19 cellular contexts compared by ENCODE assay signal in genomic region chr10:126568809-126569208, GRCh38.
"Had no signal": no experiment of that assay in that cellular context is flagged by ENCODE, and none has a peak within 500 bp of the region (broad histone marks: within the 10 kb centered on the region; RNA-seq: fewer than 3 reads in every experiment).

No MANE protein-coding gene starts in this region.

- H3K4me1 Mint-ChIP-seq: activated naive CD4-positive, alpha-beta T cell treated with anti-CD3 and anti-CD28 coated beads, Interleukin-2, amount 50 U/mL, for 24 hours; immature natural killer cell; T-helper 17 cell had no signal

- H3K27me3 ChIP-seq: gastrocnemius medialis, testis had no signal

- H3K4me3 Mint-ChIP-seq: activated CD8-positive, alpha-beta T cell treated with anti-CD3 and anti-CD28 coated beads, Interleukin-2, amount 10 ng/mL, durations not matched to agents 7 days and 5 days; activated naive CD4-positive, alpha-beta T cell treated with anti-CD3 and anti-CD28 coated beads, Interleukin-2, amount 50 U/mL, for 24 hours; immature natural killer cell; T-helper 17 cell; WTC11 had no signal

- H3K36me3 Mint-ChIP-seq: activated naive CD4-positive, alpha-beta T cell treated with anti-CD3 and anti-CD28 coated beads, Interleukin-2, amount 50 U/mL, for 24 hours; immature natural killer cell had no signal

- DNase-seq: activated CD4-positive, alpha-beta T cell treated with anti-CD3 and anti-CD28 coated beads for 4 hours; activated CD8-positive, alpha-beta memory T cell treated with anti-CD3 and anti-CD28 coated beads, Interleukin-2, amount 50 U/mL, for 4 hours; activated CD8-positive, alpha-beta T cell treated with anti-CD3 and anti-CD28 coated beads, Interleukin-2, amount 10 ng/mL, durations not matched to agents 7 days and 5 days; activated effector memory CD4-positive, alpha-beta T cell treated with anti-CD3 and anti-CD28 coated beads, Interleukin-2, amount 50 U/mL, for 16 hours; activated T-cell treated with anti-CD3 and anti-CD28 coated beads, Interleukin-2, amount 50 U/mL, for 48 hours; cerebellar nuclear complex; erythroblast; gastrocnemius medialis; heart left ventricle; immature natural killer cell; left cardiac atrium; lower lobe of right lung; midbrain; stimulated activated CD4-positive, alpha-beta T cell treated with anti-CD3 and anti-CD28 coated beads, Interleukin-2, amount 100 ng/mL, for 48 hours; stimulated activated naive CD4-positive, alpha-beta T cell treated with Interleukin-2 at 50 U/mL for 16 hours; T-helper 17 cell; testis had no signal

- H3K4me1 ChIP-seq: gastrocnemius medialis, lower lobe of right lung had no signal

- H3K9me3 ChIP-seq: gastrocnemius medialis, heart left ventricle, lower lobe of right lung, testis had no signal

- H3K27ac Mint-ChIP-seq: activated CD8-positive, alpha-beta T cell treated with anti-CD3 and anti-CD28 coated beads, Interleukin-2, amount 10 ng/mL, durations not matched to agents 7 days and 5 days; activated naive CD4-positive, alpha-beta T cell treated with anti-CD3 and anti-CD28 coated beads, Interleukin-2, amount 50 U/mL, for 24 hours; immature natural killer cell; T-helper 17 cell; WTC11 had no signal

- H3K27me3 Mint-ChIP-seq: activated naive CD4-positive, alpha-beta T cell treated with anti-CD3 and anti-CD28 coated beads, Interleukin-2, amount 50 U/mL, for 24 hours; T-helper 17 cell had no signal

- H3K27ac ChIP-seq: gastrocnemius medialis, heart left ventricle, lower lobe of right lung, testis had no signal

- ATAC-seq: activated CD8-positive, alpha-beta T cell treated with anti-CD3 and anti-CD28 coated beads, Interleukin-2, amount 10 ng/mL, durations not matched to agents 7 days and 5 days; gastrocnemius medialis; left cardiac atrium; lower lobe of right lung; T-helper 17 cell; WTC11 had no signal

- H3K4me3 ChIP-seq: gastrocnemius medialis, heart left ventricle, lower lobe of right lung, testis had no signal

- H3K36me3 ChIP-seq: gastrocnemius medialis, heart left ventricle, lower lobe of right lung had no signal
